9 cellular contexts compared by ENCODE assay signal in the genomic region with DNA sequence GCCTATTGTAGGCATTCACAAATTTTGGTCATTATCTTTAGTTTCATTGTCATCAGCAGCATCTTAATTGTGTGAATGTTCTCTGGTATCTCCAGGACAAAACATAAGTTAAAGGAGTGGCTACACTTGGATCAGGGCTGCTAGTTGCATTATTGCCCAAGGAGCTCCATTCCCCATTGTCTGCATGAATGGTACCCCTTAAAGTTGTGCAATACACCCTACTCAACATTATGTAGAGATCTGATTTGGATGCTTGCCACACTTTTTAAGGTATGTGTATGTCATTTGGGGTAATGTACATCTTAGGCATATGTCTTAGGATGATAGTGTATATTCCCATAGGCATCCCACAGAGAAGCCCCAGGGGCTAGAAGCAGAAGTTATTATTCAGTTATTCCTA. TPM values are rescaled to one million over a fixed set of nuclear protein-coding genes. Genes with fewer than 3 reads are reported as not detected.
"Had no signal": no experiment of that assay in that cellular context is flagged by ENCODE, and none has a peak within 500 bp of the region (broad histone marks: within the 10 kb centered on the region; RNA-seq: fewer than 3 reads in every experiment).

No MANE protein-coding gene starts in this region.

- ATAC-seq: GM12878 had no signal

- H3K4me3 ChIP-seq: GM12878 had no signal

- FAIRE-seq: G401.6, GM12878, GM12891, GM12892, GM18507, GM19239 had no signal

- DNase-seq: GDM1, GF-D8 had no signal

RNA-seq across cellular contexts. Expression of a gene that starts 2.9 kb away (rescaled TPM):
- total RNA-seq: G401, GM12878 had no signal
- polyA plus RNA-seq: GM12878 had no signal
